Comparison of ENCODE assay signal across 9 cellular contexts in the genomic region with DNA sequence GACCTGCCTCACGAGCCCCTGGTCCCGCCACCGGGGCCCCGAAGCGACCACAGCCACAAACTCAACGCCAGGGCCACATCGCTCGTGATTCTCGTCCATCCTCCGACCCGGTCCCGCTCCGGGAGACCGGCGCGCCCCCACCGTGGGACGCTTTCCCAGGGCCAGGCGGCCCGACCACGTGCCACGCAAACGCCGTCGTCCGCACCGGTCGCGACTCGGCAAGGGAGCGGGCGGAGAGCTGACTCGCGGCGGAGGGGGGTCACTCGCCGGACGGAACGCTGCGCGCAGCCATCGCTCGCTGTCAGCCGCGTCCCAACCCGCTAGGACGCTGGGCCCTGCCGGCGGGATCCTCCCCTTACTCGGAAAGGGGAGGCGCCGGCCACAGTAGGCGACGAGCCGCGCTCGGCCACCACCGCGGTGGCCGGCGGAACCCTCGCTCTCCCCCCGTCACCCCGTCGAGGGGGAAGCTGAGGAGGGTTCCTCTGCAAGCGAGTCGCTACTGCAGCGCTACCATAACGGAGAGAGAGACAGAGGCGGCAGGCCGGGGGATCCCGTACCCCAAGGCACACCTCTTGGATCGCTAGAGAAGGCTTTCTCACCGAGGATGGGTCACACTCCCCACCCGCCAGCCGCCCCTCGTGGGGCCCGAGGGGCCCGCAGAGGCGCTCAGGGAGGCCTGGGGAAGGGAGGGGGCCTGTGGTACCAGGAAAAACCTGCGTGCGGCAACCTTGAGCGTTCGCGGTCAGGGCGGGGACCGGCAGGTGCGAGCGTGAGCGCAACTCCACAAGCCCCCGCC.
DNase-seq lines count a peak whose midpoint lies in the region; ATAC-seq and TF ChIP-seq lines count a peak whose summit lies in the region.
"Had no signal": no experiment of that assay in that cellular context is flagged by ENCODE, and none has a peak within 500 bp of the region (broad histone marks: within the 10 kb centered on the region; RNA-seq: fewer than 3 reads in every experiment).

No MANE protein-coding gene starts in this region.

- peaks cover 22% of the 10 kb centered on the region for H3K27me3 Mint-ChIP-seq in stimulated activated naive CD8-positive, alpha-beta T cell treated with anti-CD3 and anti-CD28 coated beads, Interleukin-15, Interleukin-2, amounts not matched to agents 100 ng/mL and 50 ng/mL, for 24 hours

- ATAC-seq in heart left ventricle (no peak), Right ventricle myocardium inferior (no peak), left lung (peak; percentile 89)
- ATAC-seq in activated naive CD4-positive, alpha-beta T cell treated with anti-CD3 and anti-CD28 coated beads, Interleukin-2, amount 50 U/mL, for 72 hours: peak; percentile 73 to 75

- 3 to 6% (median 5%) methylated on average over 29 to 91 of the region's 91 CpGs for WGBS in heart left ventricle, 4 donors

- peaks cover 13% of the 10 kb centered on the region for H3K4me1 Mint-ChIP-seq in stimulated activated naive CD8-positive, alpha-beta T cell treated with anti-CD3 and anti-CD28 coated beads, Interleukin-15, Interleukin-2, amounts not matched to agents 100 ng/mL and 50 ng/mL, for 24 hours (ENCODE audit: low read depth)

- H3K9me3 ChIP-seq in heart left ventricle (no peaks in the 10 kb centered on the region), left lung (no peaks in the 10 kb centered on the region)

- no peak overlapping the region for H3K27ac ChIP-seq in heart left ventricle
- H3K27ac ChIP-seq in left lung: peak overlapping the region; percentile 63 to 67

- no peak overlapping the region for H3K27ac Mint-ChIP-seq in activated naive CD4-positive, alpha-beta T cell treated with anti-CD3 and anti-CD28 coated beads, Interleukin-2, amount 50 U/mL, for 72 hours
- H3K27ac Mint-ChIP-seq in stimulated activated naive CD8-positive, alpha-beta T cell treated with anti-CD3 and anti-CD28 coated beads, Interleukin-15, Interleukin-2, amounts not matched to agents 100 ng/mL and 50 ng/mL, for 24 hours: no peak overlapping the region

- H3K9me3 Mint-ChIP-seq in activated naive CD4-positive, alpha-beta T cell treated with anti-CD3 and anti-CD28 coated beads, Interleukin-2, amount 50 U/mL, for 72 hours: peaks cover 0 to 5% of the 10 kb centered on the region in 2 donors
- no peaks in the 10 kb centered on the region for H3K9me3 Mint-ChIP-seq in stimulated activated naive CD8-positive, alpha-beta T cell treated with anti-CD3 and anti-CD28 coated beads, Interleukin-15, Interleukin-2, amounts not matched to agents 100 ng/mL and 50 ng/mL, for 24 hours

- no peaks in the 10 kb centered on the region for H3K36me3 ChIP-seq in heart left ventricle
- H3K36me3 ChIP-seq in left lung: no peaks in the 10 kb centered on the region

- H3K4me1 ChIP-seq in heart left ventricle: peaks cover 0 to 20% (median 0%) of the 10 kb centered on the region in 12 donors
- no peaks in the 10 kb centered on the region for H3K4me1 ChIP-seq in left lung

- intact Hi-C loops in heart left ventricle (cut with DNase I) (no loop called here), Right ventricle myocardium inferior (cut with DNase I) (no loop called here), left lung (cut with DNase I) (no loop called here)

- peak overlapping the region; percentile 39 for H3K4me3 Mint-ChIP-seq in stimulated activated naive CD8-positive, alpha-beta T cell treated with anti-CD3 and anti-CD28 coated beads, Interleukin-15, Interleukin-2, amounts not matched to agents 100 ng/mL and 50 ng/mL, for 24 hours

- DNase-seq in heart left ventricle: peak in 3 of 5 donors; percentile 12 to 62 (median 17)
- DNase-seq in Right ventricle myocardium inferior (ENCODE audit: missing footprints): no peak
- DNase-seq in activated naive CD4-positive, alpha-beta T cell treated with anti-CD3 and anti-CD28 coated beads, Interleukin-2, amount 50 U/mL, for 72 hours (ENCODE audit: low spot score in 2 of 2): peak; percentile 32 to 55
- DNase-seq in left lung: peak; percentile 51 to 83
- DNase-seq in T1000 (lab: John Stamatoyannopoulos, UW): no peak
- DNase-seq in NK-92 (lab: John Stamatoyannopoulos, UW; ENCODE audit: unreplicated experiment): no peak
- DNase-seq in GM19240 (ENCODE audit: insufficient read length, low spot score): no peak
- DNase-seq: DND-41 had no signal

- peaks cover 0 to 5% of the 10 kb centered on the region in 2 donors for H3K36me3 Mint-ChIP-seq in activated naive CD4-positive, alpha-beta T cell treated with anti-CD3 and anti-CD28 coated beads, Interleukin-2, amount 50 U/mL, for 72 hours
- H3K36me3 Mint-ChIP-seq in stimulated activated naive CD8-positive, alpha-beta T cell treated with anti-CD3 and anti-CD28 coated beads, Interleukin-15, Interleukin-2, amounts not matched to agents 100 ng/mL and 50 ng/mL, for 24 hours (ENCODE audit: low read depth): peaks cover 4% of the 10 kb centered on the region

- TF ChIP-seq CTCF in heart left ventricle (IDR thresholded peaks at IDR 0.05): no peak
- TF ChIP-seq CTCF in left lung (IDR thresholded peaks at IDR 0.05): no peak

- peaks cover 16 to 53% (median 35%) of the 10 kb centered on the region in 9 donors for H3K27me3 ChIP-seq in heart left ventricle
- H3K27me3 ChIP-seq in left lung: peaks cover 35 to 44% of the 10 kb centered on the region in 2 donors

- no peak for TF ChIP-seq POLR2A in heart left ventricle (IDR thresholded peaks at IDR 0.05)

- peak overlapping the region; percentile 12 to 45 (median 32) for H3K4me3 ChIP-seq in heart left ventricle
- peak overlapping the region; percentile 36 to 39 for H3K4me3 ChIP-seq in left lung

Comparison
In these comparisons a context has a peak if more than half of its experiments do, and no peak if none do; other contexts are left out.
1. DNase-seq: peak in heart left ventricle (3 of 5), activated naive CD4-positive, alpha-beta T cell treated with anti-CD3 and anti-CD28 coated beads, Interleukin-2, amount 50 U/mL, for 72 hours (2 of 2) and left lung (2 of 2); none in Right ventricle myocardium inferior (single experiment), T1000 (single experiment), NK-92 (single experiment) and GM19240 (single experiment).
2. ATAC-seq: peak in activated naive CD4-positive, alpha-beta T cell treated with anti-CD3 and anti-CD28 coated beads, Interleukin-2, amount 50 U/mL, for 72 hours (2 of 2) and left lung (single experiment); none in heart left ventricle (0 of 4) and Right ventricle myocardium inferior (single experiment).
3. H3K27ac ChIP-seq: peak in left lung (2 of 2); none in heart left ventricle (0 of 12).